1 cellular context compared by ENCODE assay signal in genomic region chr5:31638748-31639418, GRCh38.
TF ChIP-seq lines count a peak whose summit lies in the region.

Gene PDZD2, plus strand, starts transcription at chr5:31639131.

TF ChIP-seq in HepG2, 621 proteins besides CTCF, POLR2A, EP300 and RAD21 (continued from another document):
- TF ChIP-seq XRCC5 (optimal IDR thresholded peaks at IDR 0.05; ENCODE audit: low read length) (peak; percentile 64), PREB (CRISPR knock-in tag; IDR thresholded peaks at IDR 0.05) (no peak), HOXA3 (CRISPR knock-in tag; IDR thresholded peaks at IDR 0.05) (peak; percentile 42; the same call in 1 of the 2 replicates), ASH2L (IDR thresholded peaks at IDR 0.05; ENCODE audit: insufficient read length, low read depth, low read length) (peak; percentile 33), GABPB1 (CRISPR knock-in tag; IDR thresholded peaks at IDR 0.05) (peak; percentile 11; the same call in 1 of the 2 replicates), SKI (IDR thresholded peaks at IDR 0.05; ENCODE audit: partially characterized antibody) (peak; percentile 32), ZNF383 (CRISPR knock-in tag; IDR thresholded peaks at IDR 0.05; ENCODE audit: borderline replicate concordance) (no peak), SP5 (CRISPR knock-in tag; IDR thresholded peaks at IDR 0.05; ENCODE audit: borderline replicate concordance, low read depth) (peak; percentile 52; the same call in 1 of the 2 replicates), HNRNPLL (IDR thresholded peaks at IDR 0.05; ENCODE audit: low read depth, low read length, poor library complexity, severe bottlenecking) (peak; percentile 22), PRDM10 (CRISPR knock-in tag; IDR thresholded peaks at IDR 0.05; ENCODE audit: low read depth) (no peak), HOXA9 (CRISPR knock-in tag; IDR thresholded peaks at IDR 0.05; ENCODE audit: borderline replicate concordance) (no peak), UBTF (CRISPR knock-in tag; IDR thresholded peaks at IDR 0.05) (peak; percentile 80; the same call in 1 of the 2 replicates), ATF6 (CRISPR knock-in tag; conservative IDR thresholded peaks at IDR 0.05) (no peak), ZNF121 (CRISPR knock-in tag; IDR thresholded peaks at IDR 0.05) (no peak), ZNF773 (CRISPR knock-in tag; IDR thresholded peaks at IDR 0.05; ENCODE audit: borderline replicate concordance) (0 out of 2 replicates have a peak, but pooled peaks have one; percentile 39), ZNF768 (CRISPR knock-in tag; IDR thresholded peaks at IDR 0.05) (0 out of 2 replicates have a peak, but pooled peaks have one; percentile 8)
